20 cellular contexts compared by ENCODE assay signal in the genomic region with DNA sequence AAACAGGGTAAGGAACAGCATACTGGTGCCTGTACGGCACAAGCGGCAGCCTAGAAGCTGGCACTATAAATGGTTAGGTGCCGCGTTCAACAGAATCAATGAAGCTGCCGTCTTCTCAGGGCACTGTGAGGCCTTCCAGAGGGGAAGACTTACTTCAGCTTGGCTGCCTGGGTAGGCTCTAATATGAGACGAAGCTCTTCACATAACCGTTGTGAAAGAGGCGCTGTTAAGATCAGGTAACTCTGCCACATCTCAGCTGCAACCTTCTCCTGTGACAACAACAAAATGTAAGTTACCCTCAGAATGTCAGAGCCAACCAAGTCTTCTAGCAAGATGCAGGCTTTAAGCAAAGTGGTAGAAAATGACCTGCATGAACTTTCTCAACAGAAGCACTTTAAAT.
"Had no signal": no experiment of that assay in that cellular context is flagged by ENCODE, and none has a peak within 500 bp of the region (broad histone marks: within the 10 kb centered on the region; RNA-seq: fewer than 3 reads in every experiment).

No MANE protein-coding gene starts in this region.

- DNase-seq: dermis blood vessel endothelial cell; dorsolateral prefrontal cortex; effector CD8-positive, alpha-beta T cell; effector memory CD8-positive, alpha-beta T cell; endodermal cell; foreskin keratinocyte; glutamatergic neuron; head of caudate nucleus; heart right ventricle; hippocampal formation; left cardiac atrium; left lung; left ventricle myocardium superior; lower lobe of right lung; mesenchymal stem cell; mucosa of descending colon; naive B cell had no signal

- H3K4me3 ChIP-seq: coronary artery, dorsolateral prefrontal cortex, esophagus muscularis mucosa, heart right ventricle, left lung, lower lobe of right lung, mucosa of descending colon had no signal

- H3K4me1 Mint-ChIP-seq: endodermal cell had no signal

- H3K27me3 Mint-ChIP-seq: effector memory CD8-positive, alpha-beta T cell; naive B cell had no signal

- H3K9me3 ChIP-seq: esophagus muscularis mucosa, heart right ventricle, left lung, lower lobe of right lung, mucosa of descending colon had no signal

- H3K27ac Mint-ChIP-seq: effector memory CD8-positive, alpha-beta T cell; endodermal cell; mesothelial cell of epicardium had no signal

- H3K27me3 ChIP-seq: dorsolateral prefrontal cortex, esophagus muscularis mucosa, foreskin keratinocyte, heart right ventricle, left lung had no signal

- ATAC-seq: effector memory CD8-positive, alpha-beta T cell; foreskin keratinocyte; heart right ventricle; left cardiac atrium; left lung; left ventricle myocardium superior; lower lobe of right lung; mucosa of descending colon had no signal

- H3K27ac ChIP-seq: coronary artery, dorsolateral prefrontal cortex, esophagus muscularis mucosa, foreskin keratinocyte, heart right ventricle, left lung, lower lobe of right lung had no signal

- H3K9me3 Mint-ChIP-seq: effector memory CD8-positive, alpha-beta T cell; endodermal cell; mesothelial cell of epicardium; naive B cell had no signal

- H3K4me3 Mint-ChIP-seq: effector memory CD8-positive, alpha-beta T cell; endodermal cell; mesothelial cell of epicardium; naive B cell had no signal

- H3K4me1 ChIP-seq: esophagus muscularis mucosa, foreskin keratinocyte, heart right ventricle, left lung, lower lobe of right lung had no signal
